In the genomic region with DNA sequence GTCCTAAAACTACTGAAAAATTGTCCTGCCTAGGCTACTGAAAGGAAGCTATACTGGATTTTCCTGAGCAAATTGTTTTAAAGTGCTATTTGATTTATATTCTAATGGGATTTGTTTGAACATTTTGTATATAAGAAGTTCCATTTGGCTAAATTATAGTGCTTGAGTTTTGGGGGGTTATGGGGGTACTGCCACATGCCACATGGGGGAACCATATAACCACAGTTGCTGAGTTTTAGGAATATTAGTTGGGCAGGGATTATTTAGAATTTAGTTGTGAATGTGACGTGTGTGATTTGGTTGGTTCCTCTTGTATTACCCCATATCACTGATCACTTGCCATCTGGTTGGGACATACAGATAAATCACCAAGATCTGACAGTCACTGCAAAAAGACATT, we compare ENCODE assay signal across 18 cellular contexts.
DNase-seq lines count a peak whose midpoint lies in the region; FAIRE-seq and TF ChIP-seq lines count a peak whose summit lies in the region.
"Had no signal": no experiment of that assay in that cellular context is flagged by ENCODE, and none has a peak within 500 bp of the region (broad histone marks: within the 10 kb centered on the region; RNA-seq: fewer than 3 reads in every experiment).

No MANE protein-coding gene starts in this region.

- no peak for FAIRE-seq in HTR-8/SVneo (lab: Jason Lieb, UNC)
- FAIRE-seq: K562 had no signal

- TF ChIP-seq CTCF in AG09319 (IDR thresholded peaks at IDR 0.05; ENCODE audit: low read depth, low read length) (peak; percentile 41), choroid plexus epithelial cell (conservative IDR thresholded peaks at IDR 0.05; ENCODE audit: low read depth, low read length) (peak; percentile 53)

- no peak overlapping the region for H3K4me3 ChIP-seq in choroid plexus epithelial cell (ENCODE audit: low read depth, low read length)
- H3K4me3 ChIP-seq: breast epithelium, gastrocnemius medialis, K562, testis had no signal

- DNase-seq in AG09319 (ENCODE audit: extremely low read depth, low read depth) (no peak), GM03348 (ENCODE audit: low spot score) (peak; percentile 20), choroid plexus epithelial cell (ENCODE audit: low read depth) (peak; percentile 12), left kidney (ENCODE audit: low read depth, low spot score) (peak; percentile 32), HTR-8/SVneo (ENCODE audit: insufficient read length, low spot score) (no peak), NCI-H1436 (lab: John Stamatoyannopoulos, UW) (no peak), NCI-H82 (lab: John Stamatoyannopoulos, UW) (no peak), T1000 (lab: John Stamatoyannopoulos, UW) (no peak)
- DNase-seq: activated CD4-positive, alpha-beta T cell treated with anti-CD3 and anti-CD28 coated beads, Interleukin-2, amount 10 ng/mL, durations not matched to agents 7 days and 5 days; activated naive CD4-positive, alpha-beta T cell treated with anti-CD3 and anti-CD28 coated beads, Interleukin-2, amount 10 ng/mL, durations not matched to agents 7 days and 5 days; effector CD8-positive, alpha-beta T cell; gastrocnemius medialis; mesendoderm; NCI-H1092; stimulated activated CD4-positive, alpha-beta T cell treated with anti-CD3 and anti-CD28 coated beads, Interleukin-2, amount 100 ng/mL, for 48 hours; testis had no signal

Comparison
In these comparisons a context has a peak if more than half of its experiments do, and no peak if none do; other contexts are left out.
1. DNase-seq: peak in GM03348 (single experiment), choroid plexus epithelial cell (single experiment) and left kidney (single experiment); none in AG09319 (single experiment), HTR-8/SVneo (single experiment), NCI-H1436 (single experiment), NCI-H82 (single experiment) and T1000 (single experiment).